17 cellular contexts compared by ENCODE assay signal in genomic region chr2:1807167-1807566, GRCh38.
A peak's percentile ranks its signal among the peaks of the same experiment; 100 is the strongest.
DNase-seq lines count a peak whose midpoint lies in the region; ATAC-seq, FAIRE-seq and TF ChIP-seq lines count a peak whose summit lies in the region.
"Had no signal": no experiment of that assay in that cellular context is flagged by ENCODE, and none has a peak within 500 bp of the region (broad histone marks: within the 10 kb centered on the region; RNA-seq: fewer than 3 reads in every experiment).

No MANE protein-coding gene starts in this region.

- no peaks in the 10 kb centered on the region for H3K36me3 Mint-ChIP-seq in neural crest cell (ENCODE audit: low read depth)
- H3K36me3 Mint-ChIP-seq: CD8-positive, alpha-beta T cell had no signal

- no peak for FAIRE-seq in GM19239 (lab: Jason Lieb, UNC)
- FAIRE-seq: H1 had no signal

- no peaks in the 10 kb centered on the region for H3K4me1 ChIP-seq in upper lobe of right lung

- peaks cover 6% of the 10 kb centered on the region for H3K27me3 Mint-ChIP-seq in neural crest cell (ENCODE audit: low read depth)

- no peak for ATAC-seq in left cardiac atrium
- no peak for ATAC-seq in Right ventricle myocardium inferior
- ATAC-seq in upper lobe of right lung: no peak
- ATAC-seq in HG03354 (IDR thresholded peaks at IDR 0.05; ENCODE audit: poor library complexity, severe bottlenecking, unreplicated experiment): no peak
- ATAC-seq: CD8-positive, alpha-beta T cell had no signal

- intact Hi-C loops in left cardiac atrium (cut with DNase I) (no loop called here), Right ventricle myocardium inferior (cut with DNase I) (no loop called here), posterior vena cava (cut with DNase I) (no loop called here), upper lobe of right lung (cut with DNase I) (no loop called here)

- H3K27ac ChIP-seq in upper lobe of right lung: no peak overlapping the region
- H3K27ac ChIP-seq: 22Rv1, BLaER1, HL-60 had no signal

- no peaks in the 10 kb centered on the region for H3K9me3 ChIP-seq in upper lobe of right lung

- H3K4me3 Mint-ChIP-seq in neural crest cell: no peak overlapping the region
- H3K4me3 Mint-ChIP-seq: CD8-positive, alpha-beta T cell; H9 had no signal

- H3K4me1 Mint-ChIP-seq in neural crest cell: peaks cover 3% of the 10 kb centered on the region

- H3K4me3 ChIP-seq in upper lobe of right lung: no peak overlapping the region
- H3K4me3 ChIP-seq: BLaER1 had no signal

- peak; percentile 2 for DNase-seq in left cardiac atrium
- no peak for DNase-seq in Right ventricle myocardium inferior (ENCODE audit: missing footprints)
- no peak for DNase-seq in neural crest cell (ENCODE audit: low read depth, low spot score)
- DNase-seq in posterior vena cava (ENCODE audit: low spot score): peak; percentile 64
- DNase-seq in upper lobe of right lung: peak; percentile 40
- DNase-seq in GM19239 (ENCODE audit: insufficient read length, low spot score): no peak
- no peak for DNase-seq in putamen (ENCODE audit: low spot score)
- DNase-seq: Calu3; CD8-positive, alpha-beta T cell; DMS79 treated with DMSO at 0.1 percent for 48 hours; GF-D8; H9 had no signal

- H3K27ac Mint-ChIP-seq in neural crest cell (ENCODE audit: unreplicated experiment): peak overlapping the region; percentile 81
- H3K27ac Mint-ChIP-seq: CD8-positive, alpha-beta T cell; H9 had no signal

- H3K9me3 Mint-ChIP-seq in neural crest cell: no peaks in the 10 kb centered on the region
- H3K9me3 Mint-ChIP-seq: CD8-positive, alpha-beta T cell; H9 had no signal

- H3K27me3 ChIP-seq in upper lobe of right lung: no peaks in the 10 kb centered on the region
- H3K27me3 ChIP-seq: BLaER1 had no signal

- H3K36me3 ChIP-seq in upper lobe of right lung: no peaks in the 10 kb centered on the region

- TF ChIP-seq CTCF in neural crest cell (conservative IDR thresholded peaks at IDR 0.05) (no peak), upper lobe of right lung (IDR thresholded peaks at IDR 0.05) (no peak)

Comparison
In these comparisons a context has a peak if more than half of its experiments do, and no peak if none do; other contexts are left out.
1. DNase-seq: peak in left cardiac atrium (single experiment), posterior vena cava (single experiment) and upper lobe of right lung (single experiment); none in Right ventricle myocardium inferior (single experiment), neural crest cell (single experiment), GM19239 (single experiment) and putamen (single experiment).